8 cellular contexts compared by ENCODE assay signal in genomic region chr14:26163761-26164160, GRCh38.
DNase-seq lines count a peak whose midpoint lies in the region; ATAC-seq and TF ChIP-seq lines count a peak whose summit lies in the region.
"Had no signal": no experiment of that assay in that cellular context is flagged by ENCODE, and none has a peak within 500 bp of the region (broad histone marks: within the 10 kb centered on the region; RNA-seq: fewer than 3 reads in every experiment).

No MANE protein-coding gene starts in this region.

- peak; percentile 3 for DNase-seq in HK-2 (ENCODE audit: unreplicated experiment)
- DNase-seq in NCI-H774 (lab: John Stamatoyannopoulos, UW) = peak; percentile 21
- DNase-seq in epithelial cell of proximal tubule (ENCODE audit: low read depth) = no peak
- DNase-seq in skeletal muscle cell (ENCODE audit: low read depth) = peak; percentile 14
- no peak for DNase-seq in effector CD4-positive, alpha-beta T cell
- DNase-seq in stimulated activated CD4-positive, alpha-beta T cell treated with anti-CD3 and anti-CD28 coated beads, Interleukin-4, amount 100 ng/mL, for 4 hours = no peak
- DNase-seq: activated naive CD8-positive, alpha-beta T cell treated with anti-CD3 and anti-CD28 coated beads, Interleukin-2, amount 10 ng/mL, durations not matched to agents 7 days and 5 days had no signal

- no peak overlapping the region for H3K4me3 ChIP-seq in epithelial cell of proximal tubule (ENCODE audit: low read depth, low read length)
- H3K4me3 ChIP-seq in skeletal muscle cell (ENCODE audit: low read depth, low read length) = no peak overlapping the region

- no peak for ATAC-seq in GM21576 (IDR thresholded peaks at IDR 0.05; ENCODE audit: unreplicated experiment)

- peak; percentile 80 for TF ChIP-seq CTCF in epithelial cell of proximal tubule (conservative IDR thresholded peaks at IDR 0.05; ENCODE audit: low read depth, low read length)

Comparison
In these comparisons a context has a peak if more than half of its experiments do, and no peak if none do; other contexts are left out.
1. DNase-seq: peak in HK-2 (single experiment), NCI-H774 (single experiment) and skeletal muscle cell (single experiment); none in epithelial cell of proximal tubule (single experiment), effector CD4-positive, alpha-beta T cell (single experiment) and stimulated activated CD4-positive, alpha-beta T cell treated with anti-CD3 and anti-CD28 coated beads, Interleukin-4, amount 100 ng/mL, for 4 hours (0 of 2).